In the genomic region with DNA sequence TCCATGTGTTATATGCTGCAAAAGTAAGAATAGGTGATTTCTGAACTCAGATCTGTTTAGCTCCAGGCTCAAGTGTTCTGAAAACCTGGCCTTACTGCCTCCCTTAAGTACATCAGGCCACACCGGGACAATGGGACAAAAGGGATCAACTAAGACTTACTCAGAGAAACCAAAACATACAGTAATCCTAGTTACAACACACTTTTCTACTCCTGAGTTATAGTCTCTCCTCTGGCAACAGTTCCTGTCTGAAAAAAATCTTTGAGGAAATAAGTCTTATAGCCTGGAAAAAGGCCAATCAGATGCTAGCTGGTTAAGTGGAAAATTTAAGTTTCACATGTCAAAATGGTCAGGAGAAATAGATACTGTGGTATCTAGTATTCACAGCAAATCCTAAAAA, we compare ENCODE assay signal across 12 cellular contexts. TPM values are rescaled to one million over a fixed set of nuclear protein-coding genes. Genes with fewer than 3 reads are reported as not detected.
DNase-seq lines count a peak whose midpoint lies in the region; ATAC-seq and TF ChIP-seq lines count a peak whose summit lies in the region.
"Had no signal": no experiment of that assay in that cellular context is flagged by ENCODE, and none has a peak within 500 bp of the region (broad histone marks: within the 10 kb centered on the region; RNA-seq: fewer than 3 reads in every experiment).

No MANE protein-coding gene starts in this region.

- DNase-seq in MCF 10A (ENCODE audit: unreplicated experiment) (peak; percentile 48), breast epithelium (ENCODE audit: low spot score in 2 of 2) (no peak), WTC11 (ENCODE audit: low spot score) (no peak), fibroblast of lung (ENCODE audit: low read depth in 2 of 2) (peak; percentile 5 to 37), stomach (no peak), left cardiac atrium (no peak), GM03348 (ENCODE audit: low spot score) (no peak), DMS153 treated with DMSO at 0.1 percent for 48 hours (lab: John Stamatoyannopoulos, UW; ENCODE audit: unreplicated experiment) (no peak)
- DNase-seq: NCI-H187 treated with DMSO at 0.1 percent for 48 hours, T-helper 2 cell had no signal

- H3K36me3 Mint-ChIP-seq in MCF 10A (ENCODE audit: insufficient read depth, unreplicated experiment) (peaks cover 77% of the 10 kb centered on the region), WTC11 (peaks cover 56% of the 10 kb centered on the region)

- H3K9me3 ChIP-seq in breast epithelium (no peaks in the 10 kb centered on the region), fibroblast of lung (ENCODE audit: control insufficient read depth, insufficient read depth, low read depth, low read length) (no peaks in the 10 kb centered on the region), stomach (no peaks in the 10 kb centered on the region)
- H3K9me3 ChIP-seq: gastroesophageal sphincter had no signal

- no peak for TF ChIP-seq EP300 in stomach (IDR thresholded peaks at IDR 0.05)

- POLR2A ChIA-PET in MCF 10A (lab: Yijun Ruan, JAX), result interaction anchor here (0.6 to 2.5 kb wide), 10 partner anchors 9 to 246 kb away, joined by 3 to 29 read pairs (median 4); a partner anchor contains a TSS
- POLR2A ChIA-PET in WTC11 (lab: Charles Lee), result no interaction called here

- no peak overlapping the region for H3K9ac ChIP-seq in fibroblast of lung (ENCODE audit: insufficient read depth, low read length)

- peaks cover 14% of the 10 kb centered on the region for H3K79me2 ChIP-seq in fibroblast of lung (ENCODE audit: control insufficient read depth, insufficient read depth, low read length)

- H3K4me2 ChIP-seq in fibroblast of lung (ENCODE audit: extremely low read depth, insufficient read depth, low read length), result no peak overlapping the region
- H3K4me2 ChIP-seq: BLaER1 treated with 17β-estradiol and CSF1 and Interleukin-3, amounts not matched to agents 10 nM and 100 nM had no signal

- ATAC-seq in WTC11 (no peak), left cardiac atrium (no peak)
- ATAC-seq: gastroesophageal sphincter had no signal

- no peak for TF ChIP-seq POLR2A in breast epithelium (IDR thresholded peaks at IDR 0.05)
- no peak for TF ChIP-seq POLR2A in stomach (IDR thresholded peaks at IDR 0.05)

- H3K4me1 Mint-ChIP-seq in MCF 10A (ENCODE audit: insufficient read depth, unreplicated experiment) (peaks cover 36% of the 10 kb centered on the region), WTC11 (peaks cover 13% of the 10 kb centered on the region)

- no peaks in the 10 kb centered on the region for H3K9me3 Mint-ChIP-seq in MCF 10A (ENCODE audit: unreplicated experiment)
- peaks cover 14% of the 10 kb centered on the region for H3K9me3 Mint-ChIP-seq in WTC11

- H3K4me1 ChIP-seq in breast epithelium, result peaks cover 0 to 6% of the 10 kb centered on the region in 2 donors
- H3K4me1 ChIP-seq in fibroblast of lung (ENCODE audit: control insufficient read depth, extremely low read depth, insufficient read depth, low read length), result no peaks in the 10 kb centered on the region
- H3K4me1 ChIP-seq in stomach, result peaks cover 17 to 55% (median 35%) of the 10 kb centered on the region in 4 donors

- WGBS in stomach, 5 donors, result 41 to 75% (median 52%) methylated on average over 1 of the region's 1 CpG

- no peaks in the 10 kb centered on the region for H3K27me3 Mint-ChIP-seq in MCF 10A (ENCODE audit: insufficient read depth, unreplicated experiment)
- H3K27me3 Mint-ChIP-seq in WTC11 (ENCODE audit: low read depth), result no peaks in the 10 kb centered on the region

- no TSS peak for BruUV-seq in MCF 10A (replicated peaks; lab: Mats Ljungman, UMichigan)

- H3K27ac Mint-ChIP-seq in MCF 10A (ENCODE audit: low read depth, unreplicated experiment) (peak overlapping the region; percentile 83), WTC11 (peak overlapping the region; percentile 77; the same call in 1 of the 2 replicates)

- H3K36me3 ChIP-seq in breast epithelium (peaks cover 3% of the 10 kb centered on the region), fibroblast of lung (ENCODE audit: control insufficient read depth, insufficient read depth, low read length) (no peaks in the 10 kb centered on the region), stomach (peaks cover 0 to 67% (median 59%) of the 10 kb centered on the region in 4 donors)

- H2AFZ ChIP-seq in fibroblast of lung (ENCODE audit: low read length), result no peak overlapping the region

- TF ChIP-seq CTCF in MCF 10A (IDR thresholded peaks at IDR 0.05; ENCODE audit: unreplicated experiment), result no peak
- no peak for TF ChIP-seq CTCF in breast epithelium (IDR thresholded peaks at IDR 0.05)
- TF ChIP-seq CTCF in WTC11 (IDR thresholded peaks at IDR 0.05), result no peak
- no peak for TF ChIP-seq CTCF in fibroblast of lung (conservative IDR thresholded peaks at IDR 0.05 in 1 of 2, IDR thresholded peaks at IDR 0.05 in 1 of 2; ENCODE audit: low read depth in 1 of 2, low read length in 2 of 2)
- no peak for TF ChIP-seq CTCF in stomach (IDR thresholded peaks at IDR 0.05)

- CTCF ChIA-PET in MCF 10A (lab: Yijun Ruan, JAX), result interaction anchor here (0.6 to 1.5 kb wide), 4 partner anchors 9 to 368 kb away, joined by 3 to 4 read pairs (median 3); no protein-coding TSS in a partner anchor
- CTCF ChIA-PET in WTC11 (lab: Charles Lee), result no interaction called here

- H3K4me3 Mint-ChIP-seq in MCF 10A (ENCODE audit: unreplicated experiment), result no peak overlapping the region
- H3K4me3 Mint-ChIP-seq in WTC11, result no peak overlapping the region

- H3K4me3 ChIP-seq in breast epithelium, result no peak overlapping the region
- no peak overlapping the region for H3K4me3 ChIP-seq in fibroblast of lung (replicated peaks in 1 of 4; ENCODE audit: control extremely low read depth in 1 of 4, insufficient read depth in 1 of 4, low read depth in 3 of 4, low read length in 4 of 4)
- H3K4me3 ChIP-seq in stomach, result no peak overlapping the region
- H3K4me3 ChIP-seq: BLaER1 treated with 17β-estradiol and CSF1 and Interleukin-3, amounts not matched to agents 10 nM and 100 nM; gastroesophageal sphincter had no signal

- peak overlapping the region in 1 of 2 donors; percentile 34 for H3K27ac ChIP-seq in breast epithelium
- H3K27ac ChIP-seq in fibroblast of lung (ENCODE audit: insufficient read depth, low read length), result no peak overlapping the region
- H3K27ac ChIP-seq in stomach, result no peak overlapping the region
- H3K27ac ChIP-seq: BLaER1 treated with 17β-estradiol and CSF1 and Interleukin-3, amounts not matched to agents 10 nM and 100 nM; gastroesophageal sphincter had no signal

- no peaks in the 10 kb centered on the region for H4K20me1 ChIP-seq in fibroblast of lung (ENCODE audit: control insufficient read depth, extremely low read depth, insufficient read depth, low read length)

- H3K27me3 ChIP-seq in breast epithelium (no peaks in the 10 kb centered on the region), fibroblast of lung (ENCODE audit: control insufficient read depth, insufficient read depth, low read length) (no peaks in the 10 kb centered on the region), stomach (no peaks in the 10 kb centered on the region)
- H3K27me3 ChIP-seq: BLaER1 treated with 17β-estradiol and CSF1 and Interleukin-3, amounts not matched to agents 10 nM and 100 nM; gastroesophageal sphincter had no signal

- intact Hi-C loops in MCF 10A (cut with micrococcal nuclease), result no loop called here
- intact Hi-C loops in breast epithelium (cut with DNase I; ENCODE audit: low total_unique reads), result no loop called here
- intact Hi-C loops in stomach (cut with DNase I; ENCODE audit: low total_unique reads), result no loop called here
- intact Hi-C loops in left cardiac atrium (cut with DNase I), result no loop called here

RNA-seq across cellular contexts. Expression of a gene that starts 5.6 kb away (rescaled TPM):
- total RNA-seq in MCF 10A (2022) (68.0 and 109 TPM in 2 replicates), breast epithelium (10 to 100 TPM; 43.6 to 75.2 (median 52.7) TPM), WTC11 (2021) (89.9 to 90.9 TPM (median 90.4 TPM) in 3 replicates), fibroblast of lung (44.7 and 50.9 TPM in 2 replicates), stomach (10 to 100 TPM in 4 of 5 donors, 1 to 10 TPM in 1; 1.4 to 46.9 (median 36.0) TPM), left cardiac atrium (10 to 100 TPM; 51.5 to 55.2 TPM)
- polyA plus RNA-seq in fibroblast of lung (52.9 and 54.5 TPM in 2 replicates), stomach (10 to 100 TPM; 61.6 to 87.2 (median 71.3) TPM)
- 63.2 and 77.5 TPM in 2 replicates for polyA plus RNA-seq in fibroblast of lung (2012)
- 14.0 TPM in 1 of 2 replicates, not detected in the other for polyA minus RNA-seq in fibroblast of lung (ENCODE audit: low replicate concordance)

RNA-seq across cellular contexts. Expression of a gene that starts 8.1 kb away (rescaled TPM):
- total RNA-seq in MCF 10A (2022) (28.7 and 30.0 TPM in 2 replicates), breast epithelium (100 to 1,000 TPM in 2 of 3 donors, 10 to 100 TPM in 1; 75.7 to 110 (median 108) TPM), WTC11 (2021) (13.0 to 16.4 TPM (median 14.3 TPM) in 3 replicates), fibroblast of lung (28.2 and 39.5 TPM in 2 replicates), stomach (100 to 1,000 TPM in 1 of 5 donors, 10 to 100 TPM in 4; 32.7 to 151 (median 62.9) TPM), left cardiac atrium (10 to 100 TPM; 67.3 to 76.4 TPM)
- polyA plus RNA-seq in fibroblast of lung (19.1 and 21.7 TPM in 2 replicates), stomach (10 to 100 TPM in 1 of 3 donors, 1 to 10 TPM in 2; 4.8 to 10.5 (median 5.5) TPM)
- 13.3 and 13.6 TPM in 2 replicates for polyA plus RNA-seq in fibroblast of lung (2012)
- polyA minus RNA-seq in fibroblast of lung (ENCODE audit: low replicate concordance), result 4.0 and 5.3 TPM in 2 replicates

RNA-seq across cellular contexts. Expression of a gene that starts 20.4 kb away (rescaled TPM):
- total RNA-seq in MCF 10A (2022) (98.0 and 113 TPM in 2 replicates), breast epithelium (100 to 1,000 TPM in 2 of 3 donors, 10 to 100 TPM in 1; 79.0 to 124 (median 109) TPM), WTC11 (2021) (201 to 235 TPM (median 202 TPM) in 3 replicates), fibroblast of lung (83.6 and 88.9 TPM in 2 replicates), stomach (10 to 100 TPM; 30.7 to 94.2 (median 41.4) TPM), left cardiac atrium (10 to 100 TPM; 57.4 to 75.3 TPM)
- polyA plus RNA-seq in fibroblast of lung (121 and 138 TPM in 2 replicates), stomach (10 to 100 TPM; 60.0 to 76.5 (median 66.6) TPM)
- polyA plus RNA-seq in fibroblast of lung (2012), result 112 and 139 TPM in 2 replicates
- 0.79 and 3.0 TPM in 2 replicates for polyA minus RNA-seq in fibroblast of lung (ENCODE audit: low replicate concordance)

Comparison
In these comparisons a context has a peak if more than half of its experiments do, and no peak if none do; other contexts are left out.
1. DNase-seq: peak in MCF 10A (single experiment) and fibroblast of lung (2 of 2); none in breast epithelium (0 of 2), WTC11 (single experiment), stomach (single experiment), left cardiac atrium (single experiment), GM03348 (single experiment) and DMS153 treated with DMSO at 0.1 percent for 48 hours (single experiment).